Comparison of ENCODE assay signal across 20 cellular contexts in genomic region chr10:7435674-7436073, GRCh38.
DNase-seq lines count a peak whose midpoint lies in the region; ATAC-seq and TF ChIP-seq lines count a peak whose summit lies in the region.
"Had no signal": no experiment of that assay in that cellular context is flagged by ENCODE, and none has a peak within 500 bp of the region (broad histone marks: within the 10 kb centered on the region; RNA-seq: fewer than 3 reads in every experiment).

No MANE protein-coding gene starts in this region.

- DNase-seq in GM10248 (ENCODE audit: extremely low spot score) (peak; percentile 50), GM19240 (ENCODE audit: insufficient read length, low spot score) (peak; percentile 42), COLO829 (ENCODE audit: low spot score) (no peak), HCEC 1CT (no peak)
- no peak for DNase-seq in activated CD4-positive, alpha-beta T cell treated with anti-CD3 and anti-CD28 coated beads for 4 hours
- DNase-seq: activated B cell treated with CpG ODN at 0.5 μM for 24 hours; activated effector memory CD4-positive, alpha-beta T cell treated with Interleukin-2 at 50 U/mL for 16 hours; CD4-positive, alpha-beta T cell; DND-41; foreskin keratinocyte; Kasumi-1; left ventricle myocardium inferior; NCI-H1436; NCI-H345; spleen; stimulated activated naive CD4-positive, alpha-beta T cell; T-cell had no signal

- TF ChIP-seq POLR2A in GM18505 (IDR thresholded peaks at IDR 0.05; ENCODE audit: borderline replicate concordance, extremely low read depth, insufficient read depth, insufficient read length): no peak

- CTCF ChIA-PET in GM10248 (lab: Yijun Ruan, JAX): interaction anchor here (0.8 to 1.7 kb wide), 3 partner anchors 14 to 37 kb away, joined by 3 to 6 read pairs (median 4); no protein-coding TSS in a partner anchor

- no peak for TF ChIP-seq CTCF in GM10248 (IDR thresholded peaks at IDR 0.05; ENCODE audit: control extremely low read depth, extremely low read depth, low read depth, missing control alignments)

- POLR2A ChIA-PET in GM10248 (lab: Yijun Ruan, JAX): no interaction called here

- ATAC-seq in HG02571 (IDR thresholded peaks at IDR 0.05; ENCODE audit: unreplicated experiment): peak; percentile 56
- peak; percentile 42 for ATAC-seq in HG03280 (IDR thresholded peaks at IDR 0.05; ENCODE audit: unreplicated experiment)
- no peak for ATAC-seq in GM18505 (IDR thresholded peaks at IDR 0.05; ENCODE audit: unreplicated experiment)
- ATAC-seq: foreskin keratinocyte, T-cell had no signal

Comparison
In these comparisons a context has a peak if more than half of its experiments do, and no peak if none do; other contexts are left out.
1. DNase-seq: peak in GM10248 (single experiment) and GM19240 (single experiment); none in COLO829 (single experiment), HCEC 1CT (single experiment) and activated CD4-positive, alpha-beta T cell treated with anti-CD3 and anti-CD28 coated beads for 4 hours (0 of 2).